ENCODE assay signal across 11 cellular contexts in genomic region chr9:111427186-111427585, GRCh38. TPM values are rescaled to one million over a fixed set of nuclear protein-coding genes. Genes with fewer than 3 reads are reported as not detected.
DNase-seq lines count a peak whose midpoint lies in the region; ATAC-seq and TF ChIP-seq lines count a peak whose summit lies in the region.
"Had no signal": no experiment of that assay in that cellular context is flagged by ENCODE, and none has a peak within 500 bp of the region (broad histone marks: within the 10 kb centered on the region; RNA-seq: fewer than 3 reads in every experiment).

No MANE protein-coding gene starts in this region.

- ATAC-seq in GM21381 (IDR thresholded peaks at IDR 0.05; ENCODE audit: unreplicated experiment), result no peak
- no peak for ATAC-seq in WTC11
- ATAC-seq: lower lobe of right lung had no signal

- H3K27me3 ChIP-seq in ACC112 (ENCODE audit: insufficient read depth, low read length), result no peaks in the 10 kb centered on the region
- no peaks in the 10 kb centered on the region for H3K27me3 ChIP-seq in GM23248 (replicated peaks; ENCODE audit: insufficient read depth)
- H3K27me3 ChIP-seq in MG63, result no peaks in the 10 kb centered on the region

- H3K9me3 ChIP-seq in GM23248 (ENCODE audit: low read depth) (no peaks in the 10 kb centered on the region), MG63 (no peaks in the 10 kb centered on the region)
- H3K9me3 ChIP-seq: lower lobe of right lung had no signal

- H3K4me3 ChIP-seq in ACC112 (ENCODE audit: low read depth, low read length) (no peak overlapping the region), GM23248 (no peak overlapping the region), MG63 (no peak overlapping the region)
- H3K4me3 ChIP-seq: lower lobe of right lung had no signal

- H3K4me2 ChIP-seq in GM23248 (ENCODE audit: unreplicated experiment), result no peak overlapping the region

- no peak overlapping the region for H3K9ac ChIP-seq in GM23248

- in situ Hi-C loops in GM23248 (cut with MboI), result no loop called here

- H2AFZ ChIP-seq in ACC112 (ENCODE audit: low read length, unreplicated experiment) (no peak overlapping the region), GM23248 (no peak overlapping the region)

- H3K36me3 ChIP-seq in ACC112 (ENCODE audit: insufficient read depth, low read length), result peaks cover 54% of the 10 kb centered on the region
- H3K36me3 ChIP-seq in GM23248 (ENCODE audit: low read depth), result peaks cover 76% of the 10 kb centered on the region
- H3K36me3 ChIP-seq in MG63, result peaks cover 93% of the 10 kb centered on the region

- no peak overlapping the region for H3K27ac Mint-ChIP-seq in WTC11

- H3K27ac ChIP-seq in ACC112 (ENCODE audit: low read depth, low read length) (peak overlapping the region; percentile 0; the same call in 1 of the 2 replicates), GM23248 (0 out of 2 replicates have a peak overlapping the region, but pooled peaks have one; percentile 15)
- H3K27ac ChIP-seq: lower lobe of right lung, VCaP had no signal

- H3K27me3 Mint-ChIP-seq in WTC11 (ENCODE audit: low read depth), result no peaks in the 10 kb centered on the region

- no peaks in the 10 kb centered on the region for H3K9me2 ChIP-seq in GM23248 (ENCODE audit: insufficient read depth)

- POLR2A ChIA-PET in WTC11 (lab: Charles Lee), result no interaction called here

- no peaks in the 10 kb centered on the region for H3K4me1 Mint-ChIP-seq in WTC11

- CTCF ChIA-PET in WTC11 (lab: Charles Lee), result no interaction called here

- no peaks in the 10 kb centered on the region for H3K9me3 Mint-ChIP-seq in WTC11

- H4K20me1 ChIP-seq in GM23248 (ENCODE audit: insufficient read depth), result no peaks in the 10 kb centered on the region

- DNase-seq in GM23248 (peak; percentile 86), RPMI8226 (peak; percentile 6), fibroblast of peridontal ligament (ENCODE audit: extremely low read depth) (peak; percentile 45), NCI-H82 (lab: John Stamatoyannopoulos, UW) (no peak), MG63 (no peak), WTC11 (ENCODE audit: low spot score) (no peak)
- DNase-seq: lower lobe of right lung, right cardiac atrium had no signal

- H3F3A ChIP-seq in GM23248 (ENCODE audit: insufficient read depth), result peaks cover 5% of the 10 kb centered on the region; the same call in 1 of the 2 replicates

- no peak overlapping the region for H3K4me3 Mint-ChIP-seq in WTC11

- no peaks in the 10 kb centered on the region for H3K79me2 ChIP-seq in ACC112 (ENCODE audit: control insufficient read depth, insufficient read depth, low read length, unreplicated experiment)
- peaks cover 10% of the 10 kb centered on the region; the same call in 1 of the 2 replicates for H3K79me2 ChIP-seq in GM23248 (ENCODE audit: insufficient read depth)

- peaks cover 70% of the 10 kb centered on the region for H3K36me3 Mint-ChIP-seq in WTC11

- H3K4me1 ChIP-seq in ACC112 (ENCODE audit: control insufficient read depth, insufficient read depth, low read length, unreplicated experiment) (peaks cover 31% of the 10 kb centered on the region), GM23248 (ENCODE audit: insufficient read depth) (peaks cover 18% of the 10 kb centered on the region; the same call in 1 of the 2 replicates)
- H3K4me1 ChIP-seq: lower lobe of right lung had no signal

- TF ChIP-seq CTCF in WTC11 (IDR thresholded peaks at IDR 0.05), result no peak

TF ChIP-seq in WTC11, 78 proteins besides CTCF, POLR2A, EP300 and RAD21:
- TF ChIP-seq ESRRA (CRISPR knock-in tag; IDR thresholded peaks at IDR 0.05; ENCODE audit: borderline replicate concordance), result no peak
- TF ChIP-seq STAT6 (CRISPR knock-in tag; conservative IDR thresholded peaks at IDR 0.05; ENCODE audit: low read depth), result no peak

RNA-seq across cellular contexts. Expression of gene ECPAS, which starts 57.0 kb away (rescaled TPM):
- 51.1 and 65.3 TPM in 2 replicates for total RNA-seq in GM23248 (2014; rRNA removed; shearing (Covaris generic))
- polyA plus RNA-seq in GM23248 (2016; fragmentation: Nextera tagmentation; extraction: Ambion mirVana), result 32.0 and 32.9 TPM in 2 replicates
- 77.5 and 87.8 TPM in 2 replicates for total RNA-seq in MG63 (2014; rRNA removed; shearing (Covaris generic); ENCODE audit: low replicate concordance)
- 97.5 to 122 TPM (median 103 TPM) in 3 replicates for total RNA-seq in WTC11 (2021)

Comparison
In these comparisons a context has a peak if more than half of its experiments do, and no peak if none do; other contexts are left out.
1. DNase-seq: peak in GM23248 (single experiment), RPMI8226 (single experiment) and fibroblast of peridontal ligament (single experiment); none in NCI-H82 (single experiment), MG63 (single experiment) and WTC11 (single experiment).